Comparison of ENCODE assay signal across 16 cellular contexts in the genomic region with DNA sequence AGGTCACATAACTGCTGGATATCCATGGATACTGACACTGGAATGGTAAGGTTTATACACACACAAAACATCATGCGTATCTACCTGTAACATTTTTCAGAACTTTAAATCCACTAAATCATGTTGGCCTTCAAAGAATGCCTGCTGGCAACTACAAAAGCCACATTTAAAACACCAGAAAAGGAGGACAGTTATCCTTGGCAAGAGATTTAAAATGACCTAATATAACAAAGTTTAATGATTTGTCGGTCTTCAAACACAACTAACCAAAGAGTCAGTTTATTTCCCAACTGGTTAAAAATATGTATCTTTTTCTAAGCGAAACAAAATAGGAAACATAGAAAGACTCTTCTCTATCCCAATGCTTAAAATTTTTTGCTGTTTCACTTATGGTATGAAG.
"Had no signal": no experiment of that assay in that cellular context is flagged by ENCODE, and none has a peak within 500 bp of the region (broad histone marks: within the 10 kb centered on the region; RNA-seq: fewer than 3 reads in every experiment).

No MANE protein-coding gene starts in this region.

- H3K9me3 Mint-ChIP-seq: activated naive CD4-positive, alpha-beta T cell treated with anti-CD3 and anti-CD28 coated beads, Interleukin-2, amount 50 U/mL, for 24 hours; activated T-cell treated with anti-CD3 and anti-CD28 coated beads, Interleukin-2, amount 50 U/mL, for 72 hours; dendritic cell treated with granulocyte-macrophage colony-stimulating factor and Interleukin-4, amounts not matched to agents 40 ng/mL and 50 ng/mL, for 4 days; memory B cell; neural crest cell; T-helper 2 cell treated with Interferon-gamma antibody and Interleukin-4, amounts not matched to agents 5 μg/mL and 100 μg/mL, for 36 hours had no signal

- DNase-seq: activated CD4-positive, alpha-beta T cell treated with anti-CD3 and anti-CD28 coated beads, Interleukin-2, amount 50 U/mL, for 4 hours; activated gamma-delta T cell; activated T-cell treated with anti-CD3 and anti-CD28 coated beads, Interleukin-2, amount 50 U/mL, for 72 hours; amniotic stem cell; effector CD8-positive, alpha-beta T cell; stomach; trophoblast cell had no signal

- H3K9me3 ChIP-seq: prostate gland, right atrium auricular region, stomach had no signal

- H3K27ac ChIP-seq: prostate gland, right atrium auricular region, skin epidermis, stomach had no signal

- H3K27me3 Mint-ChIP-seq: activated naive CD4-positive, alpha-beta T cell treated with anti-CD3 and anti-CD28 coated beads, Interleukin-2, amount 50 U/mL, for 24 hours; dendritic cell treated with granulocyte-macrophage colony-stimulating factor and Interleukin-4, amounts not matched to agents 40 ng/mL and 50 ng/mL, for 4 days; memory B cell had no signal

- H3K4me1 ChIP-seq: prostate gland had no signal

- H3K27me3 ChIP-seq: right atrium auricular region, stomach had no signal

- H3K4me3 Mint-ChIP-seq: activated naive CD4-positive, alpha-beta T cell treated with anti-CD3 and anti-CD28 coated beads, Interleukin-2, amount 50 U/mL, for 24 hours; activated T-cell treated with anti-CD3 and anti-CD28 coated beads, Interleukin-2, amount 50 U/mL, for 72 hours; dendritic cell treated with granulocyte-macrophage colony-stimulating factor and Interleukin-4, amounts not matched to agents 40 ng/mL and 50 ng/mL, for 4 days; memory B cell; neural crest cell; T-helper 2 cell treated with Interferon-gamma antibody and Interleukin-4, amounts not matched to agents 5 μg/mL and 100 μg/mL, for 36 hours had no signal

- H3K4me3 ChIP-seq: prostate gland, right atrium auricular region, skin epidermis, stomach had no signal

- H3K27ac Mint-ChIP-seq: activated T-cell treated with anti-CD3 and anti-CD28 coated beads, Interleukin-2, amount 50 U/mL, for 72 hours; dendritic cell treated with granulocyte-macrophage colony-stimulating factor and Interleukin-4, amounts not matched to agents 40 ng/mL and 50 ng/mL, for 4 days; memory B cell; T-helper 2 cell treated with Interferon-gamma antibody and Interleukin-4, amounts not matched to agents 5 μg/mL and 100 μg/mL, for 36 hours had no signal

- ATAC-seq: activated T-cell treated with anti-CD3 and anti-CD28 coated beads, Interleukin-2, amount 50 U/mL, for 72 hours; esophagus mucosa had no signal
